Comparison of ENCODE assay signal across 26 cellular contexts in genomic region chr21:38097789-38098188, GRCh38.
"Had no signal": no experiment of that assay in that cellular context is flagged by ENCODE, and none has a peak within 500 bp of the region (broad histone marks: within the 10 kb centered on the region; RNA-seq: fewer than 3 reads in every experiment).

No MANE protein-coding gene starts in this region.

- FAIRE-seq: colon, endometrium, endothelial cell of umbilical vein had no signal

- DNase-seq: colonic mucosa; cortex of kidney; dermis blood vessel endothelial cell; dorsolateral prefrontal cortex; effector CD4-positive, alpha-beta T cell; effector CD8-positive, alpha-beta T cell; effector memory CD4-positive, alpha-beta T cell; effector memory CD8-positive, alpha-beta T cell; endodermal cell; erythroblast; esophagus squamous epithelium; foreskin fibroblast; foreskin keratinocyte; foreskin melanocyte; glutamatergic neuron; head of caudate nucleus; heart left ventricle; heart right ventricle had no signal

- ATAC-seq: effector memory CD8-positive, alpha-beta T cell; esophagus mucosa; foreskin keratinocyte; gastroesophageal sphincter; heart left ventricle; heart right ventricle had no signal

- H3K36me3 ChIP-seq: colonic mucosa, esophagus muscularis mucosa, esophagus squamous epithelium, gastroesophageal sphincter, heart left ventricle, heart right ventricle had no signal

- H3K27ac ChIP-seq: colonic mucosa, coronary artery, dorsolateral prefrontal cortex, epithelial cell of prostate, esophagus muscularis mucosa, esophagus squamous epithelium, foreskin keratinocyte, gastroesophageal sphincter, heart left ventricle, heart right ventricle had no signal

- H3K4me3 ChIP-seq: colonic mucosa, coronary artery, dorsolateral prefrontal cortex, esophagus muscularis mucosa, esophagus squamous epithelium, gastroesophageal sphincter, heart left ventricle, heart right ventricle had no signal

- H3K27me3 ChIP-seq: colonic mucosa had no signal

- H3K4me1 ChIP-seq: colonic mucosa, esophagus muscularis mucosa, esophagus squamous epithelium, foreskin keratinocyte, gastroesophageal sphincter, heart left ventricle, heart right ventricle had no signal

- H3K9me3 ChIP-seq: colonic mucosa had no signal
